Comparison of ENCODE assay signal across 12 cellular contexts in the genomic region with DNA sequence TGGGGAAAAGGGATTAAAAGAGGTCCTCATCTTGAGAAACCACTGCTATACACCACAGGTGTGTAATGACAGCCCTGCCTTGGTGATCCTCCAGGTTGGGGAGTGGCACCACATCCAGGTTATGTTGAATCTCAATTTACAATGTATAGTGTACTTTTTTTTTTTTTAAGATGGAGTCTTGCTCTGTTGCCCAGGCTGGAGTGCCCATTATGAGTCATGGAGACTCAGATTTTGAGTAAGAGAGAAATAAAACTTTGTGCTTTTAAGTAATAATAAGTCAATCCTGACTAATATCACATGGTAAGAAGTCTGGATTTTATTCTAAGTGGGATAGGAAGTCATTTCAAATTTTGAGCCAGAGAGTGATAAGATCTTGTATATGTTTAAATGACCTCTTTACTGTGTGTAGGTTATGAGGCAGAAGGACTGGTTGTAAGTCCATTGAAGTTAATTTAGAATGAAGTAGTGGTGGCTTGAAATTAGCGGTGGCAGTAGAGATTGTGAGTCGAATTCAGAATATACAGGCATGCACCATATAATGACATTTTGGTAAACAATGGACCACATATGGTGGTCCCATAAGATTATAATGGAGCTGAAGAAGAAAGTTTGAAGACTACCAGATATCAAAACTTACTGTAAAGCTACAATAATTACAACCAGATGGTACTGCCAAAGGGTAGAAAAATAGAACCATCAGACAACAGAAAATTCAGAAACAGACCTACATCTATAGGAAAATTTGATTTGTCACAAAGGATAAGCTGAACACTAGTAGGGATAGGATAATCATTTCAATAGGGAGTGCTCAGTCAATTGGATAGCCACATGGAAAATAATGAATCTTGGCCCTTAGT. TPM values are rescaled to one million over a fixed set of nuclear protein-coding genes. Genes with fewer than 3 reads are reported as not detected.
DNase-seq lines count a peak whose midpoint lies in the region; ATAC-seq and TF ChIP-seq lines count a peak whose summit lies in the region.
"Had no signal": no experiment of that assay in that cellular context is flagged by ENCODE, and none has a peak within 500 bp of the region (broad histone marks: within the 10 kb centered on the region; RNA-seq: fewer than 3 reads in every experiment).

No MANE protein-coding gene starts in this region.

- no peaks in the 10 kb centered on the region for H3K27me3 Mint-ChIP-seq in natural killer cell treated with Interleukin-12 subunit alpha and Interleukin-12 subunit beta and Interleukin-15 and Interleukin-18, amount 100 ng/mL, for 72 hours
- H3K27me3 Mint-ChIP-seq in natural killer cell (ENCODE audit: low read depth in 2 of 2) (no peaks in the 10 kb centered on the region), activated B cell treated with CpG ODN at 0.5 μM for 24 hours (no peaks in the 10 kb centered on the region)

- intact Hi-C loops in natural killer cell (cut with micrococcal nuclease) (no loop called here), activated B cell treated with CpG ODN at 0.5 μM for 24 hours (cut with micrococcal nuclease) (loop anchor here (2.0 kb wide), 2 partner anchors 61 to 317 kb away; no protein-coding TSS in a partner anchor), sciatic nerve (cut with DNase I) (no loop called here)

- TF ChIP-seq POLR2A in upper lobe of left lung (IDR thresholded peaks at IDR 0.05), result no peak

- peaks cover 4% of the 10 kb centered on the region for H3K9me3 Mint-ChIP-seq in natural killer cell treated with Interleukin-12 subunit alpha and Interleukin-12 subunit beta and Interleukin-15 and Interleukin-18, amount 100 ng/mL, for 72 hours
- H3K9me3 Mint-ChIP-seq in natural killer cell (no peaks in the 10 kb centered on the region), activated B cell treated with CpG ODN at 0.5 μM for 24 hours (no peaks in the 10 kb centered on the region)

- H2AFZ ChIP-seq in hepatocyte, result no peak overlapping the region

- H4K20me1 ChIP-seq in hepatocyte (ENCODE audit: insufficient read depth, poor library complexity, severe bottlenecking), result no peaks in the 10 kb centered on the region

- H3K9me2 ChIP-seq in hepatocyte (replicated peaks; ENCODE audit: insufficient read depth), result no peaks in the 10 kb centered on the region

- peak overlapping the region; percentile 85 to 95 for H3K27ac Mint-ChIP-seq in natural killer cell treated with Interleukin-12 subunit alpha and Interleukin-12 subunit beta and Interleukin-15 and Interleukin-18, amount 100 ng/mL, for 72 hours
- H3K27ac Mint-ChIP-seq in natural killer cell (no peak overlapping the region), activated B cell treated with CpG ODN at 0.5 μM for 24 hours (peak overlapping the region; percentile 98)

- H3K27ac ChIP-seq in hepatocyte, result peak overlapping the region; percentile 71
- peak overlapping the region; percentile 79 to 93 (median 85) for H3K27ac ChIP-seq in upper lobe of left lung
- H3K27ac ChIP-seq: C4-2B, ovary had no signal

- CTCF ChIA-PET in activated B cell treated with CpG ODN at 0.5 μM for 24 hours (lab: Charles Lee), result no interaction called here

- POLR2A ChIA-PET in activated B cell treated with CpG ODN at 0.5 μM for 24 hours (lab: Charles Lee), result interaction anchor here (0.7 to 3.4 kb wide), 6 partner anchors 11 to 456 kb away, joined by 3 to 51 read pairs (median 3); a partner anchor contains a TSS

- H3K4me1 ChIP-seq in hepatocyte (ENCODE audit: insufficient read depth) (no peaks in the 10 kb centered on the region), upper lobe of left lung (peaks cover 20 to 34% (median 26%) of the 10 kb centered on the region in 4 donors)
- H3K4me1 ChIP-seq: Peyer's patch had no signal

- H3K79me2 ChIP-seq in hepatocyte, result no peaks in the 10 kb centered on the region

- peak overlapping the region; percentile 58 for H3K4me3 Mint-ChIP-seq in natural killer cell treated with Interleukin-12 subunit alpha and Interleukin-12 subunit beta and Interleukin-15 and Interleukin-18, amount 100 ng/mL, for 72 hours
- no peak overlapping the region for H3K4me3 Mint-ChIP-seq in natural killer cell
- peak overlapping the region; percentile 78 for H3K4me3 Mint-ChIP-seq in activated B cell treated with CpG ODN at 0.5 μM for 24 hours

- H3K27me3 ChIP-seq in hepatocyte, result no peaks in the 10 kb centered on the region
- H3K27me3 ChIP-seq in upper lobe of left lung, result no peaks in the 10 kb centered on the region
- H3K27me3 ChIP-seq: ovary, Peyer's patch had no signal

- H3K9me3 ChIP-seq in hepatocyte (ENCODE audit: low read depth) (no peaks in the 10 kb centered on the region), upper lobe of left lung (no peaks in the 10 kb centered on the region)
- H3K9me3 ChIP-seq: ovary, Peyer's patch had no signal

- H3K4me1 Mint-ChIP-seq in natural killer cell treated with Interleukin-12 subunit alpha and Interleukin-12 subunit beta and Interleukin-15 and Interleukin-18, amount 100 ng/mL, for 72 hours (ENCODE audit: low read depth in 2 of 2), result peaks cover 24 to 30% of the 10 kb centered on the region in 2 donors
- H3K4me1 Mint-ChIP-seq in natural killer cell (peaks cover 11 to 15% of the 10 kb centered on the region in 2 donors), activated B cell treated with CpG ODN at 0.5 μM for 24 hours (peaks cover 39% of the 10 kb centered on the region)

- peaks cover 10% of the 10 kb centered on the region for H3K36me3 Mint-ChIP-seq in natural killer cell treated with Interleukin-12 subunit alpha and Interleukin-12 subunit beta and Interleukin-15 and Interleukin-18, amount 100 ng/mL, for 72 hours
- H3K36me3 Mint-ChIP-seq in natural killer cell (no peaks in the 10 kb centered on the region), activated B cell treated with CpG ODN at 0.5 μM for 24 hours (ENCODE audit: low read depth) (peaks cover 17% of the 10 kb centered on the region)

- 69% methylated on average over 2 of the region's 2 CpGs for WGBS in hepatocyte (ENCODE audit: low lambda C conversion rate, missing lambda C conversion rate)
- 82 to 90% methylated on average over 2 of the region's 2 CpGs for WGBS in upper lobe of left lung, 2 donors

- peak in 1 of 2 donors; percentile 46 for ATAC-seq in natural killer cell treated with Interleukin-12 subunit alpha and Interleukin-12 subunit beta and Interleukin-15 and Interleukin-18, amount 100 ng/mL, for 72 hours
- ATAC-seq in natural killer cell (no peak), activated B cell treated with CpG ODN at 0.5 μM for 24 hours (ENCODE audit: low read depth) (no peak), upper lobe of left lung (ENCODE audit: low FRiP score in 2 of 2) (no peak), HG03045 (IDR thresholded peaks at IDR 0.05; ENCODE audit: unreplicated experiment) (no peak), sciatic nerve (no peak)

- no peaks in the 10 kb centered on the region for H3K36me3 ChIP-seq in hepatocyte (replicated peaks; ENCODE audit: insufficient read depth, low read depth)
- H3K36me3 ChIP-seq in upper lobe of left lung, result no peaks in the 10 kb centered on the region
- H3K36me3 ChIP-seq: ovary, Peyer's patch had no signal

- TF ChIP-seq CTCF in natural killer cell (IDR thresholded peaks at IDR 0.05), result no peak
- TF ChIP-seq CTCF in activated B cell treated with CpG ODN at 0.5 μM for 24 hours (IDR thresholded peaks at IDR 0.05), result no peak
- no peak for TF ChIP-seq CTCF in hepatocyte (IDR thresholded peaks at IDR 0.05; ENCODE audit: poor library complexity)
- TF ChIP-seq CTCF in upper lobe of left lung (IDR thresholded peaks at IDR 0.05), result no peak

- DNase-seq in natural killer cell treated with Interleukin-12 subunit alpha and Interleukin-12 subunit beta and Interleukin-15 and Interleukin-18, amount 100 ng/mL, for 72 hours (ENCODE audit: low spot score), result no peak
- no peak for DNase-seq in natural killer cell
- no peak for DNase-seq in activated B cell treated with CpG ODN at 0.5 μM for 24 hours
- no peak for DNase-seq in hepatocyte (ENCODE audit: low spot score)
- no peak for DNase-seq in upper lobe of left lung
- no peak for DNase-seq in sciatic nerve (ENCODE audit: low spot score)
- DNase-seq in hypothalamus (lab: John Stamatoyannopoulos, UW), result no peak
- DNase-seq: NCI-H1417, ovary had no signal

- no peak for TF ChIP-seq EP300 in upper lobe of left lung (IDR thresholded peaks at IDR 0.05)

- H3K4me3 ChIP-seq in hepatocyte (no peak overlapping the region), upper lobe of left lung (no peak overlapping the region)
- H3K4me3 ChIP-seq: ovary, Peyer's patch had no signal

- no peak overlapping the region for H3K4me2 ChIP-seq in hepatocyte

RNA-seq across cellular contexts. Expression of a gene that starts 20.7 kb away (rescaled TPM):
- total RNA-seq in natural killer cell treated with Interleukin-12 subunit alpha and Interleukin-12 subunit beta and Interleukin-15 and Interleukin-18, amount 100 ng/mL, for 72 hours, result 1 to 10 TPM; 3.6 to 4.1 TPM
- total RNA-seq in natural killer cell (1 to 10 TPM; 6.2 to 8.0 (median 7.9) TPM), activated B cell treated with CpG ODN at 0.5 μM for 24 hours (5.5 and 6.7 TPM in 2 replicates), hepatocyte (2.7 and 3.9 TPM in 2 replicates), upper lobe of left lung (1 to 10 TPM; 2.0 to 5.2 (median 2.2) TPM), sciatic nerve (4.9 TPM)
- 1.2 and 1.6 TPM in 2 replicates for polyA plus RNA-seq in hepatocyte

RNA-seq across cellular contexts. Expression of a gene that starts 37.5 kb away (rescaled TPM):
- 10 to 100 TPM; 98.7 to 99.9 TPM for total RNA-seq in natural killer cell treated with Interleukin-12 subunit alpha and Interleukin-12 subunit beta and Interleukin-15 and Interleukin-18, amount 100 ng/mL, for 72 hours
- total RNA-seq in natural killer cell (10 to 100 TPM; 35.6 to 44.8 (median 40.6) TPM), activated B cell treated with CpG ODN at 0.5 μM for 24 hours (58.8 and 58.9 TPM in 2 replicates), hepatocyte (27.0 and 28.3 TPM in 2 replicates), upper lobe of left lung (10 to 100 TPM; 32.3 to 60.8 (median 51.8) TPM), sciatic nerve (38.8 TPM)
- polyA plus RNA-seq in hepatocyte, result 80.7 and 87.2 TPM in 2 replicates

RNA-seq across cellular contexts. Expression of a gene that starts 42.0 kb away (rescaled TPM):
- total RNA-seq in natural killer cell treated with Interleukin-12 subunit alpha and Interleukin-12 subunit beta and Interleukin-15 and Interleukin-18, amount 100 ng/mL, for 72 hours, result under 1 TPM in 1 of 2 donors, not detected in 1; 0.19 TPM
- total RNA-seq in natural killer cell (under 1 TPM in 2 of 3 donors, not detected in 1; 0.20 to 0.34 TPM), activated B cell treated with CpG ODN at 0.5 μM for 24 hours (0.56 and 1.1 TPM in 2 replicates), hepatocyte (2.6 TPM in 2 replicates), upper lobe of left lung (10 to 100 TPM in 4 of 6 donors, 1 to 10 TPM in 2; 1.0 to 27.8 (median 14.6) TPM), sciatic nerve (0.76 TPM)
- polyA plus RNA-seq in hepatocyte, result 2.9 and 3.3 TPM in 2 replicates

Comparison
In these comparisons a context has a peak if more than half of its experiments do, and no peak if none do; other contexts are left out.
1. H3K27ac Mint-ChIP-seq: peak in natural killer cell treated with Interleukin-12 subunit alpha and Interleukin-12 subunit beta and Interleukin-15 and Interleukin-18, amount 100 ng/mL, for 72 hours (2 of 2) and activated B cell treated with CpG ODN at 0.5 μM for 24 hours (single experiment); none in natural killer cell (0 of 2).